Comparison of ENCODE assay signal across 23 cellular contexts in the genomic region with DNA sequence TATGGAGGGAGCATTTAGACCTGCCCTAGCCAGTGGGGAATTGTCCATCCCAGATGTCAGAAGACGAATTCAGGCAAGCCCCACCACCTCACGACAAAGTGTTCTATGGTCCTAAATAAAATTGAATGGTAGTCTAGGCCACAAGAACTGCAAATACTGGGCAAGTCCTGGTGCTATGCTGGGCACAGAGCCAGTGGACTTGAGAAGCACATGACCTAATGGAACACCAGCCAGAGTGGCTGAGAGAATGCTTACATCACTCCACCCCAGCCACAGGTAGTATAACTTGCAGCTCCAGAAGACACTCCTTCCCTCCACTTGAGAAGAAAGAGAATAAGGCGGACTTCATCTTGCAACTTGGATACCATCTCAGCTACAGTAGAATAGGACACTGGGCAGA.
A peak's percentile ranks its signal among the peaks of the same experiment; 100 is the strongest.
DNase-seq lines count a peak whose midpoint lies in the region; ATAC-seq and TF ChIP-seq lines count a peak whose summit lies in the region.
"Had no signal": no experiment of that assay in that cellular context is flagged by ENCODE, and none has a peak within 500 bp of the region (broad histone marks: within the 10 kb centered on the region; RNA-seq: fewer than 3 reads in every experiment).

No MANE protein-coding gene starts in this region.

- H3K4me3 ChIP-seq in HEK293 (ENCODE audit: low read depth, low read length) (no peak overlapping the region), choroid plexus epithelial cell (ENCODE audit: low read depth, low read length) (no peak overlapping the region), fibroblast of the aortic adventitia (ENCODE audit: low read depth, low read length) (no peak overlapping the region)

- no peaks in the 10 kb centered on the region for H3K4me1 ChIP-seq in HEK293 (ENCODE audit: control insufficient read depth, insufficient read depth, low read length)
- H3K4me1 ChIP-seq: Caco-2 had no signal

- POLR2A ChIA-PET in HEK293 (lab: Yijun Ruan, JAX) = no interaction called here

- no peaks in the 10 kb centered on the region for H3K36me3 ChIP-seq in HEK293 (ENCODE audit: control insufficient read depth in 2 of 2, insufficient read depth in 1 of 2, low read length in 2 of 2)

- peaks cover 40% of the 10 kb centered on the region for H3K9me3 Mint-ChIP-seq in natural killer cell treated with Interleukin-12 subunit alpha and Interleukin-12 subunit beta and Interleukin-15 and Interleukin-18, amount 100 ng/mL, for 72 hours

- H3K4me1 Mint-ChIP-seq in natural killer cell treated with Interleukin-12 subunit alpha and Interleukin-12 subunit beta and Interleukin-15 and Interleukin-18, amount 100 ng/mL, for 72 hours (ENCODE audit: low read depth in 2 of 2) = no peaks in the 10 kb centered on the region

- CTCF ChIA-PET in HEK293 (lab: Yijun Ruan, JAX) = interaction anchor here (0.7 to 1.5 kb wide), 3 partner anchors 9 to 324 kb away, joined by 3 to 4 read pairs (median 4); no protein-coding TSS in a partner anchor

- ATAC-seq in activated CD4-positive, CD25-positive, alpha-beta regulatory T cell treated with anti-CD3 and anti-CD28 coated beads, Interleukin-2, amount 50 U/mL, for 24 hours = no peak
- ATAC-seq in natural killer cell treated with Interleukin-12 subunit alpha and Interleukin-12 subunit beta and Interleukin-15 and Interleukin-18, amount 100 ng/mL, for 72 hours = no peak
- no peak for ATAC-seq in sciatic nerve
- ATAC-seq in HG03097 (IDR thresholded peaks at IDR 0.05; ENCODE audit: low FRiP score, unreplicated experiment) = no peak
- ATAC-seq: CD8-positive, alpha-beta T cell had no signal

- no peak for TF ChIP-seq CTCF in HEK293 (tag by site-specific recombination; IDR thresholded peaks at IDR 0.05)
- no peak for TF ChIP-seq CTCF in choroid plexus epithelial cell (conservative IDR thresholded peaks at IDR 0.05; ENCODE audit: low read depth, low read length)
- no peak for TF ChIP-seq CTCF in fibroblast of the aortic adventitia (IDR thresholded peaks at IDR 0.05; ENCODE audit: insufficient read depth, low read length)

- H3K27ac Mint-ChIP-seq in natural killer cell treated with Interleukin-12 subunit alpha and Interleukin-12 subunit beta and Interleukin-15 and Interleukin-18, amount 100 ng/mL, for 72 hours = no peak overlapping the region
- H3K27ac Mint-ChIP-seq: CD8-positive, alpha-beta T cell; HFFc6 had no signal

- intact Hi-C loops in sciatic nerve (cut with DNase I) = no loop called here

- no peak overlapping the region for H3K27ac ChIP-seq in HEK293 (ENCODE audit: extremely low read depth, low read depth, low read length)
- H3K27ac ChIP-seq: C4-2B, KMS-11, RWPE1 had no signal

- H3K27me3 Mint-ChIP-seq in natural killer cell treated with Interleukin-12 subunit alpha and Interleukin-12 subunit beta and Interleukin-15 and Interleukin-18, amount 100 ng/mL, for 72 hours = no peaks in the 10 kb centered on the region

- peaks cover 13% of the 10 kb centered on the region for H3K36me3 Mint-ChIP-seq in natural killer cell treated with Interleukin-12 subunit alpha and Interleukin-12 subunit beta and Interleukin-15 and Interleukin-18, amount 100 ng/mL, for 72 hours
- H3K36me3 Mint-ChIP-seq: CD8-positive, alpha-beta T cell had no signal

- no peaks in the 10 kb centered on the region for H3K9me3 ChIP-seq in HEK293 (ENCODE audit: control insufficient read depth, insufficient read depth, low read depth, low read length)
- H3K9me3 ChIP-seq: Caco-2 had no signal

- H3K4me3 Mint-ChIP-seq in natural killer cell treated with Interleukin-12 subunit alpha and Interleukin-12 subunit beta and Interleukin-15 and Interleukin-18, amount 100 ng/mL, for 72 hours = no peak overlapping the region
- H3K4me3 Mint-ChIP-seq: CD8-positive, alpha-beta T cell; HFFc6 had no signal

- peak; percentile 61 for DNase-seq in NCI-H2029 (lab: John Stamatoyannopoulos, UW)
- DNase-seq in choroid plexus epithelial cell (ENCODE audit: low read depth) = peak; percentile 17
- DNase-seq in fibroblast of the aortic adventitia (ENCODE audit: low read depth) = peak; percentile 2
- DNase-seq in natural killer cell treated with Interleukin-12 subunit alpha and Interleukin-12 subunit beta and Interleukin-15 and Interleukin-18, amount 100 ng/mL, for 72 hours (ENCODE audit: low spot score) = no peak
- DNase-seq in sciatic nerve (ENCODE audit: low spot score) = no peak
- DNase-seq: Caco-2; CD8-positive, alpha-beta T cell; H7; HFFc6; IMR-90; NCI-H1048; NCI-H1417 treated with DMSO at 0.1 percent for 48 hours; NCI-H1694 treated with DMSO at 0.1 percent for 48 hours; NCI-H446; NCI-H524 treated with DMSO at 0.1 percent for 48 hours; NCI-H82; SHP77 had no signal

TF ChIP-seq in HEK293, 187 proteins besides CTCF, POLR2A, EP300 and RAD21:
- TF ChIP-seq ZNF391 (tag by site-specific recombination; IDR thresholded peaks at IDR 0.05; ENCODE audit: borderline replicate concordance, low read depth) (no peak), SCRT2 (tag by site-specific recombination; IDR thresholded peaks at IDR 0.05) (0 out of 2 replicates have a peak, but pooled peaks have one; percentile 26)

Comparison
In these comparisons a context has a peak if more than half of its experiments do, and no peak if none do; other contexts are left out.
1. DNase-seq: peak in NCI-H2029 (single experiment), choroid plexus epithelial cell (single experiment) and fibroblast of the aortic adventitia (single experiment); none in natural killer cell treated with Interleukin-12 subunit alpha and Interleukin-12 subunit beta and Interleukin-15 and Interleukin-18, amount 100 ng/mL, for 72 hours (single experiment) and sciatic nerve (single experiment).